Comparison of ENCODE assay signal across 23 cellular contexts in the genomic region with DNA sequence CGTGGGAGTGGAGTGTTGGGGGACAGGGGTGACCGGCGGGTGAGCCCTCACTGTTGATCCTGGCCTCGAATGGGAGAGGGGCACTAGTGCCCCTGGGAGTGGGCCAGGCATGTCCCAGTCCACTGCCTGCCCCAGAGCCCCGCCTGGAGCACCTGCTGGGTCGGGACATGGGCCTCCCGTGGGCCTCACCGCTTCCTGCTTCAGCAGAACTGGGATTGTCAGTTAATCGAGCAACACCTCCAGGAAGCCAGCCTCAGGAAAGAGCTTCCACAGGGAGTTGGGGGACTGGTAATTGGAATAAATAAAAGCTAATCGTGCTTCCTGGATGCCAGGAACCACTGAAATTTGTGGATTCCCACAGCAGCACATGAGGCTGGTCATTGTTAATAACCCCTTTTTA. TPM values are rescaled to one million over a fixed set of nuclear protein-coding genes. Genes with fewer than 3 reads are reported as not detected.
A peak's percentile ranks its signal among the peaks of the same experiment; 100 is the strongest.
DNase-seq lines count a peak whose midpoint lies in the region; ATAC-seq, FAIRE-seq and TF ChIP-seq lines count a peak whose summit lies in the region.
"Had no signal": no experiment of that assay in that cellular context is flagged by ENCODE, and none has a peak within 500 bp of the region (broad histone marks: within the 10 kb centered on the region; RNA-seq: fewer than 3 reads in every experiment).

No MANE protein-coding gene starts in this region.

- H3K79me2 ChIP-seq in endothelial cell of umbilical vein (ENCODE audit: control insufficient read depth, insufficient read depth, low read length) = peaks cover 90% of the 10 kb centered on the region

- H3K9me1 ChIP-seq in endothelial cell of umbilical vein (replicated peaks; ENCODE audit: control insufficient read depth, extremely low read depth, insufficient read depth, low read length) = no peaks in the 10 kb centered on the region

- H3K27ac Mint-ChIP-seq in IgD-negative memory B cell (peak overlapping the region; percentile 95 to 99 (median 98)), naive B cell (peak overlapping the region; percentile 98 to 100 (median 99))
- no peak overlapping the region for H3K27ac Mint-ChIP-seq in activated T-cell treated with anti-CD3 and anti-CD28 coated beads, Interleukin-2, amount 50 U/mL, for 72 hours

- H3K4me3 Mint-ChIP-seq in IgD-negative memory B cell (peak overlapping the region in 3 of 4 donors; percentile 65 to 86 (median 85)), naive B cell (peak overlapping the region in 6 of 8 donors; percentile 45 to 90 (median 82))
- H3K4me3 Mint-ChIP-seq in activated T-cell treated with anti-CD3 and anti-CD28 coated beads, Interleukin-2, amount 50 U/mL, for 72 hours = no peak overlapping the region
- H3K4me3 Mint-ChIP-seq: activated CD4-positive, alpha-beta T cell treated with anti-CD3 and anti-CD28 coated beads, Interleukin-2, amount 10 ng/mL, durations not matched to agents 7 days and 5 days; activated T-cell treated with anti-CD3 and anti-CD28 coated beads, Interleukin-2, amount 50 U/mL, for 4 hours; T-helper 2 cell treated with Interferon-gamma antibody and Interleukin-4, amounts not matched to agents 5 μg/mL and 100 μg/mL, for 36 hours had no signal

- H3K4me3 ChIP-seq in endothelial cell of umbilical vein (replicated peaks in 1 of 3; ENCODE audit: insufficient read depth in 1 of 3, low read depth in 1 of 3, low read length in 3 of 3) (no peak overlapping the region), upper lobe of left lung (no peak overlapping the region)
- H3K4me3 ChIP-seq: body of pancreas had no signal

- TF ChIP-seq POLR2A in endothelial cell of umbilical vein (IDR thresholded peaks at IDR 0.05; ENCODE audit: low read depth, low read length) (no peak), upper lobe of left lung (IDR thresholded peaks at IDR 0.05) (no peak)

- TF ChIP-seq EP300 in upper lobe of left lung (IDR thresholded peaks at IDR 0.05) = no peak

- POLR2A ChIA-PET in endothelial cell of umbilical vein (lab: Charles Lee) = no interaction called here

- dilution Hi-C loops in endothelial cell of umbilical vein (cut with MboI; ENCODE audit: extremely low pct_ligation_motif_present, low sequenced_read_pairs) = no loop called here

- H3K4me1 ChIP-seq in endothelial cell of umbilical vein (ENCODE audit: control insufficient read depth, extremely low read depth, insufficient read depth, low read length) (peaks cover 18% of the 10 kb centered on the region), upper lobe of left lung (peaks cover 13 to 24% (median 21%) of the 10 kb centered on the region in 4 donors)
- H3K4me1 ChIP-seq: body of pancreas had no signal

- DNase-seq in endothelial cell of umbilical vein (ENCODE audit: low read depth, low spot score) (peak; percentile 15), naive B cell (no peak), upper lobe of left lung (no peak), Kasumi-1 (lab: John Stamatoyannopoulos, UW) (no peak)
- no peak for DNase-seq in activated T-cell treated with anti-CD3 and anti-CD28 coated beads, Interleukin-2, amount 50 U/mL, for 72 hours
- DNase-seq: activated CD4-positive, alpha-beta T cell treated with anti-CD3 and anti-CD28 coated beads, Interleukin-2, amount 10 ng/mL, durations not matched to agents 7 days and 5 days; activated naive CD4-positive, alpha-beta T cell treated with Interleukin-2 at 50 U/mL for 16 hours; activated T-cell treated with anti-CD3 and anti-CD28 coated beads, Interleukin-2, amount 50 U/mL, for 4 hours; cerebellar nuclear complex; DND-41; effector memory CD4-positive, alpha-beta T cell; foreskin fibroblast; Karpas-422; NCI-H510A; occipital lobe; WERI-Rb-1 had no signal

- no peak overlapping the region for H3K9ac ChIP-seq in endothelial cell of umbilical vein (replicated peaks; ENCODE audit: extremely low read depth, insufficient read depth, low read length)

- no peaks in the 10 kb centered on the region for H4K20me1 ChIP-seq in endothelial cell of umbilical vein (replicated peaks; ENCODE audit: control insufficient read depth, extremely low read depth, insufficient read depth, low read length)

- H3K27me3 Mint-ChIP-seq in IgD-negative memory B cell (no peaks in the 10 kb centered on the region), naive B cell (no peaks in the 10 kb centered on the region)
- peaks cover 8% of the 10 kb centered on the region for H3K27me3 Mint-ChIP-seq in activated T-cell treated with anti-CD3 and anti-CD28 coated beads, Interleukin-2, amount 50 U/mL, for 72 hours (ENCODE audit: low read depth)
- H3K27me3 Mint-ChIP-seq: activated CD4-positive, alpha-beta T cell treated with anti-CD3 and anti-CD28 coated beads, Interleukin-2, amount 10 ng/mL, durations not matched to agents 7 days and 5 days had no signal

- H3K4me1 Mint-ChIP-seq in IgD-negative memory B cell (peaks cover 36 to 44% (median 36%) of the 10 kb centered on the region in 3 donors), naive B cell (peaks cover 38 to 73% (median 50%) of the 10 kb centered on the region in 3 donors)
- peaks cover 17% of the 10 kb centered on the region for H3K4me1 Mint-ChIP-seq in activated T-cell treated with anti-CD3 and anti-CD28 coated beads, Interleukin-2, amount 50 U/mL, for 72 hours (ENCODE audit: low read depth)

- WGBS in upper lobe of left lung, 2 donors = 60 to 63% methylated on average over 3 to 10 of the region's 10 CpGs

- H3K9me3 ChIP-seq in endothelial cell of umbilical vein (replicated peaks; ENCODE audit: control insufficient read depth, insufficient read depth, low read length) (no peaks in the 10 kb centered on the region), upper lobe of left lung (no peaks in the 10 kb centered on the region)
- H3K9me3 ChIP-seq: body of pancreas had no signal

- H3K36me3 Mint-ChIP-seq in IgD-negative memory B cell (peaks cover 3% of the 10 kb centered on the region), naive B cell (no peaks in the 10 kb centered on the region)
- H3K36me3 Mint-ChIP-seq in activated T-cell treated with anti-CD3 and anti-CD28 coated beads, Interleukin-2, amount 50 U/mL, for 72 hours (ENCODE audit: insufficient read depth in 2 of 2) = no peaks in the 10 kb centered on the region
- H3K36me3 Mint-ChIP-seq: naive thymus-derived CD4-positive, alpha-beta T cell had no signal

- FAIRE-seq in endothelial cell of umbilical vein (lab: Jason Lieb, UNC) = no peak

- H3K36me3 ChIP-seq in endothelial cell of umbilical vein (ENCODE audit: control insufficient read depth in 2 of 2, extremely low read depth in 1 of 2, insufficient read depth in 2 of 2, low read length in 2 of 2) (no peaks in the 10 kb centered on the region), upper lobe of left lung (no peaks in the 10 kb centered on the region)
- H3K36me3 ChIP-seq: WERI-Rb-1 had no signal

- H3K9me3 Mint-ChIP-seq in IgD-negative memory B cell (no peaks in the 10 kb centered on the region), naive B cell (no peaks in the 10 kb centered on the region)
- H3K9me3 Mint-ChIP-seq in activated T-cell treated with anti-CD3 and anti-CD28 coated beads, Interleukin-2, amount 50 U/mL, for 72 hours = no peaks in the 10 kb centered on the region
- H3K9me3 Mint-ChIP-seq: activated CD4-positive, alpha-beta T cell treated with anti-CD3 and anti-CD28 coated beads, Interleukin-2, amount 10 ng/mL, durations not matched to agents 7 days and 5 days; activated T-cell treated with anti-CD3 and anti-CD28 coated beads, Interleukin-2, amount 50 U/mL, for 4 hours; naive thymus-derived CD4-positive, alpha-beta T cell; stimulated activated naive CD8-positive, alpha-beta T cell treated with anti-CD3 and anti-CD28 coated beads, Interleukin-15, amount 100 ng/mL, for 72 hours; T-helper 2 cell treated with Interferon-gamma antibody and Interleukin-4, amounts not matched to agents 5 μg/mL and 100 μg/mL, for 36 hours had no signal

- intact Hi-C loops in endothelial cell of umbilical vein (cut with micrococcal nuclease) = loop anchor here (5.0 kb wide), 1 partner anchor 41 kb away; no protein-coding TSS in a partner anchor

- H2AFZ ChIP-seq in endothelial cell of umbilical vein (ENCODE audit: low read depth, low read length) = no peak overlapping the region

- CTCF ChIA-PET in endothelial cell of umbilical vein (lab: Charles Lee) = interaction anchor here (0.7 to 8.4 kb wide), 8 partner anchors 9 to 75 kb away, joined by 3 to 50 read pairs (median 8); no protein-coding TSS in a partner anchor

- no peak overlapping the region for H3K27ac ChIP-seq in endothelial cell of umbilical vein (ENCODE audit: insufficient read depth, low read depth, low read length)
- peak overlapping the region; percentile 41 to 72 (median 56) for H3K27ac ChIP-seq in upper lobe of left lung
- H3K27ac ChIP-seq: WERI-Rb-1 had no signal

- ATAC-seq in naive B cell (ENCODE audit: low read depth in 2 of 2) (no peak), upper lobe of left lung (ENCODE audit: low FRiP score in 2 of 2) (no peak), GM19035 (IDR thresholded peaks at IDR 0.05; ENCODE audit: unreplicated experiment) (no peak)
- no peak for ATAC-seq in activated T-cell treated with anti-CD3 and anti-CD28 coated beads, Interleukin-2, amount 50 U/mL, for 72 hours (replicated peaks in 1 of 2)
- ATAC-seq: activated T-cell treated with anti-CD3 and anti-CD28 coated beads, Interleukin-2, amount 50 U/mL, for 4 hours; body of pancreas; esophagus mucosa had no signal

- H3K27me3 ChIP-seq in endothelial cell of umbilical vein (ENCODE audit: control insufficient read depth in 2 of 2, insufficient read depth in 2 of 2, low read length in 2 of 2) (no peaks in the 10 kb centered on the region), upper lobe of left lung (no peaks in the 10 kb centered on the region)
- H3K27me3 ChIP-seq: body of pancreas had no signal

- BruUV-seq in endothelial cell of umbilical vein (replicated peaks; lab: Mats Ljungman, UMichigan) = no TSS peak

- no peak overlapping the region for H3K4me2 ChIP-seq in endothelial cell of umbilical vein (ENCODE audit: insufficient read depth, low read length)

- TF ChIP-seq CTCF in endothelial cell of umbilical vein (IDR thresholded peaks at IDR 0.05; ENCODE audit: extremely low read depth in 1 of 2, insufficient read depth in 1 of 2, low read depth in 1 of 2, low read length in 2 of 2) (no peak), upper lobe of left lung (IDR thresholded peaks at IDR 0.05) (no peak)

RNA-seq across cellular contexts. Expression of gene PARVB, which starts 43.8 kb away (rescaled TPM):
- polyA plus RNA-seq in IgD-negative memory B cell = 22.8 TPM
- 151 and 155 TPM in 2 replicates for total RNA-seq in endothelial cell of umbilical vein
- polyA plus RNA-seq in endothelial cell of umbilical vein = 162 and 166 TPM in 2 replicates
- 199 and 231 TPM in 2 replicates for polyA plus RNA-seq in endothelial cell of umbilical vein (2011; cell fraction: cytosol; rRNA removed)
- polyA plus RNA-seq in endothelial cell of umbilical vein (2011; cell fraction: nucleus; rRNA removed) = 96.4 and 111 TPM in 2 replicates
- 141 TPM in 2 replicates for polyA plus RNA-seq in endothelial cell of umbilical vein (2012)
- 95.1 and 97.9 TPM in 2 replicates for polyA minus RNA-seq in endothelial cell of umbilical vein
- polyA minus RNA-seq in endothelial cell of umbilical vein (2011; cell fraction: cytosol; rRNA and poly(A)+ RNA removed) = 17.4 TPM
- 22.0 and 26.0 TPM in 2 replicates for polyA minus RNA-seq in endothelial cell of umbilical vein (2011; cell fraction: nucleus; rRNA and poly(A)+ RNA removed)
- polyA plus RNA-seq in naive B cell (ENCODE audit: low read depth in 6 of 6) = 10 to 100 TPM; 18.6 to 30.0 (median 21.3) TPM
- 10 to 100 TPM; 14.5 to 56.1 (median 37.0) TPM for total RNA-seq in upper lobe of left lung
- 10 to 100 TPM; 28.4 to 55.7 TPM for total RNA-seq in activated T-cell treated with anti-CD3 and anti-CD28 coated beads, Interleukin-2, amount 50 U/mL, for 72 hours

Comparison
In these comparisons a context has a peak if more than half of its experiments do, and no peak if none do; other contexts are left out.
1. H3K4me3 Mint-ChIP-seq: peak in IgD-negative memory B cell (3 of 4) and naive B cell (6 of 8); none in activated T-cell treated with anti-CD3 and anti-CD28 coated beads, Interleukin-2, amount 50 U/mL, for 72 hours (0 of 2).